Comparison of ENCODE assay signal across 20 cellular contexts in the genomic region with DNA sequence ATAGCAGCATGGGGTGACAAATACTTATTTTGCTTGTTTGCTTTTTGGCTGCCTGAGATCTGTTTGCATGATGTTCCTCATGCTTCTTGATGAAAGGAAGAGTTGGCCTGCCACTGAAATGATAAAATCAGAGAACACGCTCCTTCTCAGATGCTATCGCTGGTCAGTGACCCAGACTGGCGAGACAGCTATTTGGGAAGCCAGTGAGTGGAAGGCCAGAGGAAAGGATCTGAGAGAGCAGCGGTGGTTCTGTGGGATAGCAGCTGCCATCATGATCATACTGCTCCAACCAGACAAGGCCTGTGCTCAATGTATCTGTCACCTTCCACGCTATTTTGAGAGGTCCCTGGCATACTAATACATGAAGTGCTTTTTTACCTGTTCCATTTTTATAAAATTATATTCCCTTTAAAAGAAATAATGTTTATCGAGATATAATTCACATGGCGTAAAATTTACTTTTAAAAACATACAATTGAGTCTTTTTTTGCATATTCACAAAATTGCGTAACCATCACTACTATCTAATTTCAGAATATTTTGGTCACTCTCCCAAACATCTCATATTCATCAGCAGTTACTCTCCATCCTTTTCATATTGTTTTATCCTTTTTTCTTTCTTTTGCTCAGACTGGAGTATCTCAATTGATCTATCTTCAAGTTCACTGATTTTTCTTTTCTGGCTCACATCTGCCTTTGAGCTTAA.
A peak's percentile ranks its signal among the peaks of the same experiment; 100 is the strongest.
DNase-seq lines count a peak whose midpoint lies in the region; ATAC-seq, FAIRE-seq and TF ChIP-seq lines count a peak whose summit lies in the region.
"Had no signal": no experiment of that assay in that cellular context is flagged by ENCODE, and none has a peak within 500 bp of the region (broad histone marks: within the 10 kb centered on the region; RNA-seq: fewer than 3 reads in every experiment).

No MANE protein-coding gene starts in this region.

- H3K9ac ChIP-seq in IMR-90 (ENCODE audit: low read depth, low read length) (no peak overlapping the region), endothelial cell of umbilical vein (replicated peaks; ENCODE audit: extremely low read depth, insufficient read depth, low read length) (no peak overlapping the region), trophoblast cell (ENCODE audit: low read length) (no peak overlapping the region)

- H2AFZ ChIP-seq in IMR-90 (replicated peaks; ENCODE audit: low read length, poor library complexity) (no peak overlapping the region), endothelial cell of umbilical vein (ENCODE audit: low read depth, low read length) (peak overlapping the region; percentile 18), trophoblast cell (ENCODE audit: insufficient read depth, low read length, poor library complexity) (no peak overlapping the region)
- H2AFZ ChIP-seq: GM23338 had no signal

- no peaks in the 10 kb centered on the region; the same call in 1 of the 2 replicates for H3K27me3 ChIP-seq in IMR-90 (ENCODE audit: control insufficient read depth, insufficient read depth, low read length)
- H3K27me3 ChIP-seq in endothelial cell of umbilical vein (ENCODE audit: control insufficient read depth in 2 of 2, insufficient read depth in 2 of 2, low read length in 2 of 2): no peaks in the 10 kb centered on the region
- H3K27me3 ChIP-seq in trophoblast cell (ENCODE audit: insufficient read depth, low read length): no peaks in the 10 kb centered on the region
- H3K27me3 ChIP-seq in prostate gland (replicated peaks; ENCODE audit: insufficient read depth): no peaks in the 10 kb centered on the region

- TF ChIP-seq CTCF in IMR-90 (conservative IDR thresholded peaks at IDR 0.05; ENCODE audit: low read depth, low read length): no peak
- no peak for TF ChIP-seq CTCF in endothelial cell of umbilical vein (IDR thresholded peaks at IDR 0.05; ENCODE audit: extremely low read depth in 1 of 2, insufficient read depth in 1 of 2, low read depth in 1 of 2, low read length in 2 of 2)
- TF ChIP-seq CTCF in prostate gland (IDR thresholded peaks at IDR 0.05): no peak

- H4K20me1 ChIP-seq in IMR-90 (ENCODE audit: insufficient read depth, low read length) (no peaks in the 10 kb centered on the region), endothelial cell of umbilical vein (replicated peaks; ENCODE audit: control insufficient read depth, extremely low read depth, insufficient read depth, low read length) (no peaks in the 10 kb centered on the region)

- H3K14ac ChIP-seq in IMR-90 (replicated peaks; ENCODE audit: low read depth, low read length) (no peak overlapping the region), trophoblast cell (ENCODE audit: low read length) (no peak overlapping the region)

- no peak for ATAC-seq in activated CD8-positive, alpha-beta memory T cell treated with anti-CD3 and anti-CD28 coated beads, Interleukin-2, amount 10 ng/mL, durations not matched to agents 7 days and 5 days
- ATAC-seq in IMR-90 (ENCODE audit: low read depth): no peak
- ATAC-seq: CD8-positive, alpha-beta T cell; GM23338 had no signal

- dilution Hi-C loops in IMR-90 (cut with HindIII; ENCODE audit: low sequenced_read_pairs, unreplicated experiment) (no loop called here), endothelial cell of umbilical vein (cut with MboI; ENCODE audit: extremely low pct_ligation_motif_present, low sequenced_read_pairs) (no loop called here)

- H3K27me3 Mint-ChIP-seq in activated CD8-positive, alpha-beta memory T cell treated with anti-CD3 and anti-CD28 coated beads, Interleukin-2, amount 10 ng/mL, durations not matched to agents 7 days and 5 days: no peaks in the 10 kb centered on the region

- H3K56ac ChIP-seq in IMR-90 (ENCODE audit: extremely low read depth, insufficient read depth, low read length): no peak overlapping the region

- no peaks in the 10 kb centered on the region for H3K79me2 ChIP-seq in endothelial cell of umbilical vein (ENCODE audit: control insufficient read depth, insufficient read depth, low read length)
- H3K79me2 ChIP-seq in trophoblast cell (ENCODE audit: control insufficient read depth, insufficient read depth, low read length, poor library complexity): no peaks in the 10 kb centered on the region

- H2BK15ac ChIP-seq in IMR-90 (ENCODE audit: low read depth, low read length): no peak overlapping the region

- H3K27ac Mint-ChIP-seq in activated CD8-positive, alpha-beta memory T cell treated with anti-CD3 and anti-CD28 coated beads, Interleukin-2, amount 10 ng/mL, durations not matched to agents 7 days and 5 days: peak overlapping the region; percentile 29
- H3K27ac Mint-ChIP-seq: CD14-positive monocyte; CD8-positive, alpha-beta T cell; GM23338; H9 had no signal

- BruUV-seq in IMR-90 (replicated peaks; lab: Mats Ljungman, UMichigan) (no TSS peak), endothelial cell of umbilical vein (replicated peaks; lab: Mats Ljungman, UMichigan) (no TSS peak)

- peaks cover 8% of the 10 kb centered on the region; the same call in 1 of the 2 replicates for H3K9me3 ChIP-seq in IMR-90 (ENCODE audit: control insufficient read depth, insufficient read depth, low read length)
- no peaks in the 10 kb centered on the region for H3K9me3 ChIP-seq in endothelial cell of umbilical vein (replicated peaks; ENCODE audit: control insufficient read depth, insufficient read depth, low read length)
- no peaks in the 10 kb centered on the region for H3K9me3 ChIP-seq in trophoblast cell (ENCODE audit: insufficient read depth, low read depth, low read length)
- H3K9me3 ChIP-seq in prostate gland: no peaks in the 10 kb centered on the region

- H3K4ac ChIP-seq in IMR-90 (ENCODE audit: low read depth, low read length): no peak overlapping the region
- H3K4ac ChIP-seq in trophoblast cell (ENCODE audit: low read depth, low read length): no peak overlapping the region

- H4K12ac ChIP-seq in trophoblast cell (ENCODE audit: low read depth, low read length): no peak overlapping the region

- H3K4me1 ChIP-seq in IMR-90 (ENCODE audit: control insufficient read depth, insufficient read depth, low read length): no peaks in the 10 kb centered on the region
- H3K4me1 ChIP-seq in endothelial cell of umbilical vein (ENCODE audit: control insufficient read depth, extremely low read depth, insufficient read depth, low read length): peaks cover 5% of the 10 kb centered on the region
- no peaks in the 10 kb centered on the region for H3K4me1 ChIP-seq in trophoblast cell (ENCODE audit: control insufficient read depth in 1 of 2, insufficient read depth in 2 of 2, low read length in 2 of 2)
- peaks cover 2% of the 10 kb centered on the region for H3K4me1 ChIP-seq in prostate gland (replicated peaks)

- in situ Hi-C loops in IMR-90 (cut with MboI; ENCODE audit: low sequenced_read_pairs): no loop called here

- intact Hi-C loops in IMR-90 (cut with micrococcal nuclease) (no loop called here), endothelial cell of umbilical vein (cut with micrococcal nuclease) (no loop called here), prostate gland (cut with DNase I) (no loop called here)

- no peaks in the 10 kb centered on the region for H3K4me1 Mint-ChIP-seq in activated CD8-positive, alpha-beta memory T cell treated with anti-CD3 and anti-CD28 coated beads, Interleukin-2, amount 10 ng/mL, durations not matched to agents 7 days and 5 days
- H3K4me1 Mint-ChIP-seq: CD14-positive monocyte had no signal

- no peak overlapping the region for H3K4me3 ChIP-seq in IMR-90 (ENCODE audit: insufficient read depth, low read depth, low read length)
- no peak overlapping the region for H3K4me3 ChIP-seq in endothelial cell of umbilical vein (replicated peaks in 1 of 3; ENCODE audit: insufficient read depth in 1 of 3, low read depth in 1 of 3, low read length in 3 of 3)
- H3K4me3 ChIP-seq in trophoblast cell (ENCODE audit: low read depth, low read length): no peak overlapping the region
- no peak overlapping the region for H3K4me3 ChIP-seq in prostate gland
- H3K4me3 ChIP-seq: GM23338 had no signal

- H3K27ac ChIP-seq in IMR-90 (ENCODE audit: insufficient read depth, low read length) (no peak overlapping the region), endothelial cell of umbilical vein (ENCODE audit: insufficient read depth, low read depth, low read length) (no peak overlapping the region), trophoblast cell (ENCODE audit: low read depth, low read length) (peak overlapping the region; percentile 15), prostate gland (no peak overlapping the region)

- H3K9me1 ChIP-seq in IMR-90 (ENCODE audit: insufficient read depth, low read length) (no peaks in the 10 kb centered on the region), endothelial cell of umbilical vein (replicated peaks; ENCODE audit: control insufficient read depth, extremely low read depth, insufficient read depth, low read length) (no peaks in the 10 kb centered on the region)

- H4K8ac ChIP-seq in IMR-90 (ENCODE audit: low read depth in 2 of 2, low read length in 2 of 2) (no peak overlapping the region), trophoblast cell (ENCODE audit: low read depth, low read length) (no peak overlapping the region)

- DNase-seq in activated CD8-positive, alpha-beta memory T cell treated with anti-CD3 and anti-CD28 coated beads, Interleukin-2, amount 10 ng/mL, durations not matched to agents 7 days and 5 days: no peak
- DNase-seq in activated CD8-positive, alpha-beta memory T cell treated with anti-CD3 and anti-CD28 coated beads, Interleukin-2, amount 50 U/mL, for 48 hours: no peak
- DNase-seq in IMR-90 (no peak), endothelial cell of umbilical vein (ENCODE audit: low read depth, low spot score) (no peak), trophoblast cell (peak; percentile 68 to 87), prostate gland (ENCODE audit: low spot score) (no peak), C1 segment of cervical spinal cord (lab: John Stamatoyannopoulos, UW) (no peak)
- DNase-seq: ACHN; CD8-positive, alpha-beta T cell; COR-L47; DMS153; DMS79 treated with DMSO at 0.1 percent for 48 hours; EL; H9 had no signal

- H3K4me3 Mint-ChIP-seq in activated CD8-positive, alpha-beta memory T cell treated with anti-CD3 and anti-CD28 coated beads, Interleukin-2, amount 10 ng/mL, durations not matched to agents 7 days and 5 days: no peak overlapping the region
- H3K4me3 Mint-ChIP-seq: CD14-positive monocyte; CD8-positive, alpha-beta T cell; GM23338; H9 had no signal

- H4K91ac ChIP-seq in IMR-90 (ENCODE audit: insufficient read depth, low read depth, low read length) (no peak overlapping the region), trophoblast cell (ENCODE audit: low read depth, low read length) (no peak overlapping the region)

- FAIRE-seq in endothelial cell of umbilical vein (lab: Jason Lieb, UNC): no peak
- FAIRE-seq: D721Med, G401.6, GM12891, HTR-8/SVneo had no signal

- H3K4me2 ChIP-seq in IMR-90 (ENCODE audit: low read depth, low read length) (no peak overlapping the region), endothelial cell of umbilical vein (ENCODE audit: insufficient read depth, low read length) (no peak overlapping the region), trophoblast cell (ENCODE audit: low read length) (no peak overlapping the region)
- H3K4me2 ChIP-seq: GM23338 had no signal

- POLR2A ChIA-PET in IMR-90 (lab: Charles Lee; ENCODE audit: unreplicated experiment): no interaction called here
- POLR2A ChIA-PET in endothelial cell of umbilical vein (lab: Charles Lee): no interaction called here

- H2AK9ac ChIP-seq in IMR-90 (replicated peaks; ENCODE audit: low read depth, low read length, poor library complexity): no peak overlapping the region

- H3K23ac ChIP-seq in IMR-90 (ENCODE audit: low read depth, low read length) (no peak overlapping the region), trophoblast cell (ENCODE audit: low read length) (no peak overlapping the region)

- H2BK20ac ChIP-seq in IMR-90 (ENCODE audit: low read depth, low read length): no peak overlapping the region

- TF ChIP-seq POLR2A in IMR-90 (IDR thresholded peaks at IDR 0.05; ENCODE audit: low read depth, low read length): no peak
- no peak for TF ChIP-seq POLR2A in endothelial cell of umbilical vein (IDR thresholded peaks at IDR 0.05; ENCODE audit: low read depth, low read length)
- TF ChIP-seq POLR2A in prostate gland (IDR thresholded peaks at IDR 0.05): no peak

- H4K5ac ChIP-seq in IMR-90 (ENCODE audit: low read depth, low read length): no peak overlapping the region

- H2BK12ac ChIP-seq in trophoblast cell (ENCODE audit: low read length): no peak overlapping the region

- H3K18ac ChIP-seq in IMR-90 (ENCODE audit: low read depth, low read length): no peak overlapping the region
- H3K18ac ChIP-seq in trophoblast cell (ENCODE audit: low read length): no peak overlapping the region

- CTCF ChIA-PET in activated CD8-positive, alpha-beta memory T cell treated with anti-CD3 and anti-CD28 coated beads, Interleukin-2, amount 10 ng/mL, durations not matched to agents 7 days and 5 days (lab: Charles Lee): no interaction called here
- CTCF ChIA-PET in IMR-90 (lab: Yijun Ruan, JAX) (interaction anchor here (0.7 kb wide), 1 partner anchor 64 kb away, joined by 3 read pairs; no protein-coding TSS in a partner anchor), endothelial cell of umbilical vein (lab: Charles Lee) (no interaction called here)

- peaks cover 8% of the 10 kb centered on the region for H3K9me3 Mint-ChIP-seq in activated CD8-positive, alpha-beta memory T cell treated with anti-CD3 and anti-CD28 coated beads, Interleukin-2, amount 10 ng/mL, durations not matched to agents 7 days and 5 days (ENCODE audit: low read depth)

- TF ChIP-seq RAD21 in IMR-90 (IDR thresholded peaks at IDR 0.05; ENCODE audit: low read length): no peak

- no peaks in the 10 kb centered on the region for H3K36me3 Mint-ChIP-seq in activated CD8-positive, alpha-beta memory T cell treated with anti-CD3 and anti-CD28 coated beads, Interleukin-2, amount 10 ng/mL, durations not matched to agents 7 days and 5 days
- H3K36me3 Mint-ChIP-seq: CD14-positive monocyte; CD8-positive, alpha-beta T cell had no signal

- no peak overlapping the region for H2BK120ac ChIP-seq in IMR-90 (ENCODE audit: low read depth, low read length)
- no peak overlapping the region for H2BK120ac ChIP-seq in trophoblast cell (ENCODE audit: insufficient read depth, low read length, poor library complexity)

- H3K79me1 ChIP-seq in IMR-90 (ENCODE audit: low read depth in 1 of 2, low read length in 2 of 2) (no peaks in the 10 kb centered on the region), trophoblast cell (ENCODE audit: low read length) (peaks cover 7% of the 10 kb centered on the region)

- no CpG with 5 or more reads among the region's 8 CpGs for WGBS in IMR-90 (ENCODE audit: extremely low coverage in 2 of 2, insufficient read length in 1 of 2), 2 experiments
- no CpG with 5 or more reads among the region's 8 CpGs for WGBS in trophoblast cell (ENCODE audit: extremely low coverage, insufficient coverage, insufficient read length)
- 83% methylated on average over 8 of the region's 8 CpGs for WGBS in prostate gland

- H3K36me3 ChIP-seq in IMR-90 (ENCODE audit: control insufficient read depth, insufficient read depth, low read length) (no peaks in the 10 kb centered on the region), endothelial cell of umbilical vein (ENCODE audit: control insufficient read depth in 2 of 2, extremely low read depth in 1 of 2, insufficient read depth in 2 of 2, low read length in 2 of 2) (no peaks in the 10 kb centered on the region), trophoblast cell (ENCODE audit: control insufficient read depth in 1 of 2, insufficient read depth in 2 of 2, low read length in 2 of 2) (no peaks in the 10 kb centered on the region), prostate gland (no peaks in the 10 kb centered on the region)

- no peak overlapping the region for H2BK5ac ChIP-seq in IMR-90 (ENCODE audit: low read depth, low read length, poor library complexity, severe bottlenecking)
- H2BK5ac ChIP-seq in trophoblast cell (ENCODE audit: low read depth, low read length, poor library complexity): no peak overlapping the region

- H2AK5ac ChIP-seq in IMR-90 (ENCODE audit: low read depth, low read length) (no peak overlapping the region), trophoblast cell (ENCODE audit: low read length) (no peak overlapping the region)

Comparison
In these comparisons a context has a peak if more than half of its experiments do, and no peak if none do; other contexts are left out.
1. DNase-seq: peak in trophoblast cell (2 of 2); none in activated CD8-positive, alpha-beta memory T cell treated with anti-CD3 and anti-CD28 coated beads, Interleukin-2, amount 10 ng/mL, durations not matched to agents 7 days and 5 days (single experiment), activated CD8-positive, alpha-beta memory T cell treated with anti-CD3 and anti-CD28 coated beads, Interleukin-2, amount 50 U/mL, for 48 hours (single experiment), IMR-90 (single experiment), endothelial cell of umbilical vein (single experiment), prostate gland (single experiment) and C1 segment of cervical spinal cord (0 of 14).